ENCODE assay signal across 7 cellular contexts in the genomic region with DNA sequence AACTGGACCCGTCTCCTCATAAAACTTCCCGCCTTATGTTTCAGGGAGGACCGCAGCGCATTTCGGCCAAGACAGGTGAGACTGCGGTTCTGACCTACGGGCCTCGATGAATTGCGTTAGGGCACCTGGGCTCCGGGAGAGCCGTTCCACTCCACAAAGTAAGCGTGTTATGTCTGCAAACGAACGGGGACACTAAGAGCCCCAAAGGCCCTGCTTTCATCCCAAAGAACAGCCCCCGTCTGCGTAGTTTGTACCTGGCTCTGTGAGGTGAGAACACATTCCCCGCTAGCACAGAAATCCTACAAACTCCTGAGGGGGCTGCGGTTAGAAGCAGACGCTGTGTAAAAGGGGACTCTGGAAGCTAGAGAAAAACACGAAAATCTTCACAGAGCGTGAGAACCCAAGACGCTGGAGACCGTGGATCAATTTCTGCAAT. TPM values are rescaled to one million over a fixed set of nuclear protein-coding genes. Genes with fewer than 3 reads are reported as not detected.
DNase-seq lines count a peak whose midpoint lies in the region; ATAC-seq and TF ChIP-seq lines count a peak whose summit lies in the region.

No MANE protein-coding gene starts in this region.

- DNase-seq in activated T-cell treated with anti-CD3 and anti-CD28 coated beads, Interleukin-2, amount 50 U/mL, for 24 hours: peak; percentile 70
- no peak for DNase-seq in foreskin fibroblast
- DNase-seq in stimulated activated naive CD8-positive, alpha-beta T cell treated with anti-CD3 and anti-CD28 coated beads, Interleukin-15, Interleukin-2, amounts not matched to agents 100 U/mL and 50 U/mL, for 24 hours: peak; percentile 34
- DNase-seq in HK-2 (ENCODE audit: unreplicated experiment): no peak
- no peak for DNase-seq in left lobe of liver (ENCODE audit: low spot score)
- DNase-seq in posterior vena cava (ENCODE audit: low spot score): no peak

- H3K9ac ChIP-seq in HUES6 (ENCODE audit: low read length): peak overlapping the region; percentile 95

- H3K4me1 Mint-ChIP-seq in activated T-cell treated with anti-CD3 and anti-CD28 coated beads, Interleukin-2, amount 50 U/mL, for 24 hours (ENCODE audit: low read depth): peaks cover 31% of the 10 kb centered on the region

- TF ChIP-seq CTCF in foreskin fibroblast (IDR thresholded peaks at IDR 0.05; ENCODE audit: low read depth, low read length): no peak

- H3K27ac Mint-ChIP-seq in activated T-cell treated with anti-CD3 and anti-CD28 coated beads, Interleukin-2, amount 50 U/mL, for 24 hours: peak overlapping the region; percentile 100

- H3K9me3 ChIP-seq in HUES6 (ENCODE audit: control insufficient read depth, insufficient read depth, low read depth, low read length): no peaks in the 10 kb centered on the region

- H3K9me3 Mint-ChIP-seq in activated T-cell treated with anti-CD3 and anti-CD28 coated beads, Interleukin-2, amount 50 U/mL, for 24 hours: no peaks in the 10 kb centered on the region

- peak overlapping the region; percentile 85 for H3K4me3 Mint-ChIP-seq in activated T-cell treated with anti-CD3 and anti-CD28 coated beads, Interleukin-2, amount 50 U/mL, for 24 hours

- H3K36me3 Mint-ChIP-seq in activated T-cell treated with anti-CD3 and anti-CD28 coated beads, Interleukin-2, amount 50 U/mL, for 24 hours (ENCODE audit: low read depth): no peaks in the 10 kb centered on the region

- no peak overlapping the region for H3K27ac ChIP-seq in HUES6 (ENCODE audit: low read depth, low read length)

- peaks cover 10% of the 10 kb centered on the region for H3K4me1 ChIP-seq in HUES6 (ENCODE audit: control insufficient read depth, insufficient read depth, low read length)

- peak overlapping the region; percentile 60 for H3K4me3 ChIP-seq in HUES6 (ENCODE audit: low read depth, low read length)
- H3K4me3 ChIP-seq in foreskin fibroblast (ENCODE audit: low read depth in 1 of 2, low read length in 2 of 2): peak overlapping the region; percentile 42 to 62

- no peaks in the 10 kb centered on the region for H3K27me3 Mint-ChIP-seq in activated T-cell treated with anti-CD3 and anti-CD28 coated beads, Interleukin-2, amount 50 U/mL, for 24 hours

- no peaks in the 10 kb centered on the region for H3K36me3 ChIP-seq in HUES6 (ENCODE audit: control insufficient read depth, insufficient read depth, low read length)

- intact Hi-C loops in posterior vena cava (cut with DNase I): no loop called here

- ATAC-seq in stimulated activated naive CD8-positive, alpha-beta T cell treated with anti-CD3 and anti-CD28 coated beads, Interleukin-15, Interleukin-2, amounts not matched to agents 100 U/mL and 50 U/mL, for 24 hours: no peak
- ATAC-seq in left lobe of liver: no peak

- no peaks in the 10 kb centered on the region for H3K27me3 ChIP-seq in HUES6 (ENCODE audit: control insufficient read depth, insufficient read depth, low read length)

RNA-seq across cellular contexts. Expression of a gene that starts 41.6 kb away (rescaled TPM):
- not detected for total RNA-seq in left lobe of liver
- total RNA-seq in posterior vena cava: not detected

Comparison
In these comparisons a context has a peak if more than half of its experiments do, and no peak if none do; other contexts are left out.
1. DNase-seq: peak in activated T-cell treated with anti-CD3 and anti-CD28 coated beads, Interleukin-2, amount 50 U/mL, for 24 hours (single experiment) and stimulated activated naive CD8-positive, alpha-beta T cell treated with anti-CD3 and anti-CD28 coated beads, Interleukin-15, Interleukin-2, amounts not matched to agents 100 U/mL and 50 U/mL, for 24 hours (single experiment); none in foreskin fibroblast (0 of 2), HK-2 (single experiment), left lobe of liver (single experiment) and posterior vena cava (single experiment).